In the genomic region with DNA sequence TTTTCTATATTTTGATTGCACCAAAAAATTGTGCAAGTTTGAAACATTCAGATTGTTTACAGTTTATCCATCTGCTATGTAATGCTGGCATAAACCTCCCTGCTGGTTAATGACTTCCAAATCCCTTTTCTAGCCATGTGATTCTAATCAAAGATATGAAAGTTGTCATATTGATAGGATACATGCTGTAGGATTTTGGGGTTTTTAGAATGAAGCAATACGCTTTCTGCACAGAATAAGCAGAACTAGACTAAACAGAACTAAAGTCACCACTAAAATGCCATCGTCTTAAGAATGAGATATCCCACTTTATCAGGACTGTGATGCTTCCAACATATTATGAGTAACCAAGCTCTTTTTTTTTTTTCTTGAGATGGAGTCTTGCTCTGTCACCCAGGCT, we compare ENCODE assay signal across 31 cellular contexts. TPM values are rescaled to one million over a fixed set of nuclear protein-coding genes. Genes with fewer than 3 reads are reported as not detected.
"Had no signal": no experiment of that assay in that cellular context is flagged by ENCODE, and none has a peak within 500 bp of the region (broad histone marks: within the 10 kb centered on the region; RNA-seq: fewer than 3 reads in every experiment).

No MANE protein-coding gene starts in this region.

- DNase-seq: activated CD4-positive, alpha-beta memory T cell treated with anti-CD3 and anti-CD28 coated beads, Interleukin-2, amount 10 ng/mL, durations not matched to agents 7 days and 5 days; activated CD4-positive, CD25-positive, alpha-beta regulatory T cell treated with anti-CD3 and anti-CD28 coated beads, Interleukin-2, amount 50 U/mL, for 72 hours; activated CD8-positive, alpha-beta memory T cell treated with anti-CD3 and anti-CD28 coated beads, Interleukin-2, amount 50 U/mL, for 48 hours; activated gamma-delta T cell treated with Interleukin-2 at 50 U/mL for 16 hours; activated naive CD4-positive, alpha-beta T cell treated with anti-CD3 and anti-CD28 coated beads, Interleukin-2, amount 50 U/mL, for 16 hours; activated T-cell treated with anti-CD3 and anti-CD28 coated beads, Interleukin-2, amount 50 U/mL, for 24 hours; dermis blood vessel endothelial cell; effector CD4-positive, alpha-beta T cell; esophagus squamous epithelium; foreskin keratinocyte; heart left ventricle; midbrain; naive thymus-derived CD4-positive, alpha-beta T cell; ovary; retina; stimulated activated CD4-positive, alpha-beta T cell treated with anti-CD3 and anti-CD28 coated beads, Interleukin-4, amount 100 ng/mL, for 4 hours; stimulated activated naive B cell treated with anti-CD40 and anti-IgM and Interleukin-4, amounts not matched to agents 10 μg/mL and 1 μg/mL and 100 μg/mL, for 72 hours; stomach; T-helper 2 cell; thyroid gland; upper lobe of right lung had no signal

- H3K27me3 ChIP-seq: foreskin keratinocyte, ovary, stomach, thyroid gland, upper lobe of right lung had no signal

- H3K4me3 ChIP-seq: esophagus squamous epithelium, heart left ventricle, ovary, skin epidermis, stomach, thyroid gland, upper lobe of right lung had no signal

- H3K36me3 ChIP-seq: ovary, thyroid gland had no signal

- H3K9me3 ChIP-seq: esophagus squamous epithelium, heart left ventricle, ovary, stomach, thyroid gland, upper lobe of right lung had no signal

- H3K27ac ChIP-seq: epithelial cell of prostate, esophagus squamous epithelium, foreskin keratinocyte, heart left ventricle, ovary, thyroid gland, upper lobe of right lung had no signal

RNA-seq across cellular contexts. Expression of a gene that starts 0.9 kb away (rescaled TPM):
- total RNA-seq: activated CD4-positive, alpha-beta memory T cell treated with anti-CD3 and anti-CD28 coated beads, Interleukin-2, amount 10 ng/mL, durations not matched to agents 7 days and 5 days; activated CD4-positive, alpha-beta T cell treated with anti-CD3 and anti-CD28 coated beads, Interleukin-2, amount 10 ng/mL, durations not matched to agents 24 days and 14 days; activated T-helper 17 cell treated with anti-CD3 and anti-CD28 coated beads, Interleukin-2, amount 50 U/mL, for 72 hours; bronchial epithelial cell; dermis blood vessel endothelial cell; esophagus squamous epithelium; foreskin keratinocyte; heart left ventricle; kidney epithelial cell; lower leg skin; naive thymus-derived CD4-positive, alpha-beta T cell; ovary; progenitor cell of endocrine pancreas; sciatic nerve; stomach; thyroid gland; upper lobe of right lung had no signal
- polyA plus RNA-seq: foreskin keratinocyte; heart left ventricle; naive thymus-derived CD4-positive, alpha-beta T cell; neural cell; ovary; stomach had no signal

RNA-seq across cellular contexts. Expression of a gene that starts 58.2 kb away (rescaled TPM):
- total RNA-seq: activated CD4-positive, alpha-beta memory T cell treated with anti-CD3 and anti-CD28 coated beads, Interleukin-2, amount 10 ng/mL, durations not matched to agents 7 days and 5 days; bronchial epithelial cell; dermis blood vessel endothelial cell; esophagus squamous epithelium; kidney epithelial cell; naive thymus-derived CD4-positive, alpha-beta T cell; thyroid gland; upper lobe of right lung had no signal
- polyA plus RNA-seq: naive thymus-derived CD4-positive, alpha-beta T cell had no signal
